In genomic region chr1:76082084-76082483, GRCh38 we compare ENCODE assay signal across 1 cellular context.
TF ChIP-seq lines count a peak whose summit lies in the region.

No MANE protein-coding gene starts in this region.

TF ChIP-seq in HEK293, 187 proteins besides CTCF, POLR2A, EP300 and RAD21 (continued from another document):
- TF ChIP-seq ZNF701 (tag by site-specific recombination; IDR thresholded peaks at IDR 0.05) (no peak), ZNF837 (tag by site-specific recombination; IDR thresholded peaks at IDR 0.05) (no peak), YY2 (tag by site-specific recombination; IDR thresholded peaks at IDR 0.05) (no peak), ZNF10 (tag by site-specific recombination; IDR thresholded peaks at IDR 0.05) (peak; percentile 64; the same call in 1 of the 2 replicates), ZNF555 (tag by site-specific recombination; conservative IDR thresholded peaks at IDR 0.05) (no peak), PRDM1 (tag by site-specific recombination; IDR thresholded peaks at IDR 0.05) (0 out of 2 replicates have a peak, but pooled peaks have one; percentile 22), ZNF501 (tag by site-specific recombination; IDR thresholded peaks at IDR 0.05) (no peak), MEIS1 (CRISPR knock-in tag; IDR thresholded peaks at IDR 0.05; ENCODE audit: borderline replicate concordance) (no peak), WT1 (tag by site-specific recombination; IDR thresholded peaks at IDR 0.05) (peak; percentile 64), ZNF530 (tag by site-specific recombination; IDR thresholded peaks at IDR 0.05; ENCODE audit: low read depth) (no peak), ZNF670 (tag by site-specific recombination; IDR thresholded peaks at IDR 0.05; ENCODE audit: low read depth) (no peak)
TF ChIP-seq in HEK293: peak in this region for 7.
